Comparison of ENCODE assay signal across 11 cellular contexts in genomic region chr5:159581502-159582249, GRCh38.
DNase-seq lines count a peak whose midpoint lies in the region; ATAC-seq and TF ChIP-seq lines count a peak whose summit lies in the region.
"Had no signal": no experiment of that assay in that cellular context is flagged by ENCODE, and none has a peak within 500 bp of the region (broad histone marks: within the 10 kb centered on the region; RNA-seq: fewer than 3 reads in every experiment).

No MANE protein-coding gene starts in this region.

- no peaks in the 10 kb centered on the region for H3K4me1 Mint-ChIP-seq in GM23338

- no peaks in the 10 kb centered on the region for H4K20me1 ChIP-seq in GM23338 (replicated peaks; ENCODE audit: insufficient read depth)

- CTCF ChIA-PET in Panc1 (lab: Charles Lee) = no interaction called here
- CTCF ChIA-PET in GM10248 (lab: Yijun Ruan, JAX) = no interaction called here

- no peaks in the 10 kb centered on the region for H3K79me2 ChIP-seq in GM23338 (replicated peaks; ENCODE audit: insufficient read depth)

- peaks cover 3% of the 10 kb centered on the region; the same call in 1 of the 2 replicates for H3K9me2 ChIP-seq in GM23338 (ENCODE audit: insufficient read depth)

- POLR2A ChIA-PET in Panc1 (lab: Charles Lee) (no interaction called here), GM10248 (lab: Yijun Ruan, JAX) (no interaction called here)

- in situ Hi-C loops in ACHN (cut with HindIII; ENCODE audit: low pct_ligation_motif_present, low pct_unique_long_range_greater_than_20kb, low sequenced_read_pairs) (no loop called here), Panc1 (cut with HindIII; ENCODE audit: low pct_unique_long_range_greater_than_20kb, low sequenced_read_pairs) (no loop called here)

- no peaks in the 10 kb centered on the region for H3K36me3 Mint-ChIP-seq in GM23338 (ENCODE audit: low read depth)

- no peak overlapping the region for H2AFZ ChIP-seq in GM23338

- peak; percentile 97 for DNase-seq in ACHN
- peak; percentile 21 for DNase-seq in GM23338 (ENCODE audit: low spot score)
- DNase-seq in Panc1 (ENCODE audit: low read depth, low spot score) = peak; percentile 92
- DNase-seq in fibroblast of villous mesenchyme (ENCODE audit: low read depth) = peak; percentile 3
- no peak for DNase-seq in HuH-7 (ENCODE audit: low spot score)
- DNase-seq in GM10248 (ENCODE audit: extremely low spot score) = no peak
- DNase-seq: activated T-cell treated with anti-CD3 and anti-CD28 coated beads, Interleukin-2, amount 50 U/mL, for 48 hours; GF-D8; uterus had no signal

- no peaks in the 10 kb centered on the region for H3K27me3 ChIP-seq in GM23338 (ENCODE audit: insufficient read depth)
- no peaks in the 10 kb centered on the region for H3K27me3 ChIP-seq in Panc1 (ENCODE audit: control insufficient read depth, insufficient read depth, low read length)
- H3K27me3 ChIP-seq: uterus had no signal

- H3K9me3 Mint-ChIP-seq in GM23338 = peaks cover 2% of the 10 kb centered on the region; the same call in 1 of the 3 replicates

- TF ChIP-seq CTCF in GM23338 (conservative IDR thresholded peaks at IDR 0.05; ENCODE audit: low read depth in 2 of 2) (peak; percentile 31 to 41; a peak in 3 of 4 replicates), Panc1 (IDR thresholded peaks at IDR 0.05) (peak; percentile 10; the same call in 1 of the 2 replicates), fibroblast of villous mesenchyme (IDR thresholded peaks at IDR 0.05; ENCODE audit: insufficient read depth, low read depth, low read length) (no peak), GM10248 (IDR thresholded peaks at IDR 0.05; ENCODE audit: control extremely low read depth, extremely low read depth, low read depth, missing control alignments) (no peak)

- no TSS peak for BruUV-seq in Panc1 (replicated peaks; lab: Mats Ljungman, UMichigan)

- H3K27ac Mint-ChIP-seq in GM23338 = no peak overlapping the region

- no peaks in the 10 kb centered on the region for H3K27me3 Mint-ChIP-seq in GM23338 (ENCODE audit: insufficient read depth, low read depth, poor library complexity)

- H3K36me3 ChIP-seq in GM23338 (ENCODE audit: insufficient read depth) (no peaks in the 10 kb centered on the region), Panc1 (ENCODE audit: control insufficient read depth, insufficient read depth, low read length) (no peaks in the 10 kb centered on the region)
- H3K36me3 ChIP-seq: uterus had no signal

- no peaks in the 10 kb centered on the region for H3F3A ChIP-seq in GM23338 (replicated peaks; ENCODE audit: low read depth)

- no peak overlapping the region for H3K4me3 Mint-ChIP-seq in GM23338

- H3K4me3 ChIP-seq in GM23338 = no peak overlapping the region
- H3K4me3 ChIP-seq in Panc1 (ENCODE audit: low read depth in 2 of 2, low read length in 2 of 2) = no peak overlapping the region
- H3K4me3 ChIP-seq in fibroblast of villous mesenchyme (ENCODE audit: low read depth, low read length) = no peak overlapping the region
- H3K4me3 ChIP-seq: uterus had no signal

- no peak overlapping the region for H3K27ac ChIP-seq in GM23338 (ENCODE audit: low read depth)
- no peak overlapping the region for H3K27ac ChIP-seq in Panc1 (ENCODE audit: low read length)
- H3K27ac ChIP-seq: uterus had no signal

- H3K9me3 ChIP-seq in Panc1 (ENCODE audit: control insufficient read depth, insufficient read depth, low read depth, low read length) = no peaks in the 10 kb centered on the region
- H3K9me3 ChIP-seq: uterus had no signal

- intact Hi-C loops in Panc1 (cut with micrococcal nuclease; ENCODE audit: unreplicated experiment) = loop anchor here (10.0 kb wide), 1 partner anchor 193 kb away; no protein-coding TSS in a partner anchor

- H3K4me1 ChIP-seq in GM23338 (ENCODE audit: insufficient read depth) = peaks cover 2% of the 10 kb centered on the region; the same call in 1 of the 2 replicates
- 0 out of 2 replicates have a peak, but pooled peaks cover 3% of the 10 kb centered on the region for H3K4me1 ChIP-seq in Panc1 (ENCODE audit: control insufficient read depth, insufficient read depth, low read length)
- H3K4me1 ChIP-seq: uterus had no signal

- H3K4me2 ChIP-seq in GM23338 = no peak overlapping the region

- no peak for ATAC-seq in GM23338
- peak; percentile 89 for ATAC-seq in Panc1
- no peak for ATAC-seq in GM18502 (IDR thresholded peaks at IDR 0.05; ENCODE audit: poor library complexity, unreplicated experiment)
- ATAC-seq in GM19351 (IDR thresholded peaks at IDR 0.05; ENCODE audit: unreplicated experiment) = no peak

TF ChIP-seq in GM23338, 12 proteins besides CTCF, POLR2A, EP300 and RAD21:
- TF ChIP-seq ZNF331 (CRISPR knock-in tag; IDR thresholded peaks at IDR 0.05; ENCODE audit: low read depth) (no peak), POLR2AphosphoS5 (IDR thresholded peaks at IDR 0.05; ENCODE audit: low read depth) (no peak), EZH2phosphoT487 (IDR thresholded peaks at IDR 0.05; ENCODE audit: unreplicated experiment) (no peak), ZNF114 (CRISPR knock-in tag; IDR thresholded peaks at IDR 0.05) (no peak), EZH2 (IDR thresholded peaks at IDR 0.05; ENCODE audit: low read depth, unreplicated experiment) (no peak), JUNB (IDR thresholded peaks at IDR 0.05; ENCODE audit: unreplicated experiment) (no peak), CREB1 (CRISPR knock-in tag; IDR thresholded peaks at IDR 0.05; ENCODE audit: low read depth) (no peak), STAT1 (IDR thresholded peaks at IDR 0.05; ENCODE audit: unreplicated experiment) (no peak)
- TF ChIP-seq, protein P1, sequence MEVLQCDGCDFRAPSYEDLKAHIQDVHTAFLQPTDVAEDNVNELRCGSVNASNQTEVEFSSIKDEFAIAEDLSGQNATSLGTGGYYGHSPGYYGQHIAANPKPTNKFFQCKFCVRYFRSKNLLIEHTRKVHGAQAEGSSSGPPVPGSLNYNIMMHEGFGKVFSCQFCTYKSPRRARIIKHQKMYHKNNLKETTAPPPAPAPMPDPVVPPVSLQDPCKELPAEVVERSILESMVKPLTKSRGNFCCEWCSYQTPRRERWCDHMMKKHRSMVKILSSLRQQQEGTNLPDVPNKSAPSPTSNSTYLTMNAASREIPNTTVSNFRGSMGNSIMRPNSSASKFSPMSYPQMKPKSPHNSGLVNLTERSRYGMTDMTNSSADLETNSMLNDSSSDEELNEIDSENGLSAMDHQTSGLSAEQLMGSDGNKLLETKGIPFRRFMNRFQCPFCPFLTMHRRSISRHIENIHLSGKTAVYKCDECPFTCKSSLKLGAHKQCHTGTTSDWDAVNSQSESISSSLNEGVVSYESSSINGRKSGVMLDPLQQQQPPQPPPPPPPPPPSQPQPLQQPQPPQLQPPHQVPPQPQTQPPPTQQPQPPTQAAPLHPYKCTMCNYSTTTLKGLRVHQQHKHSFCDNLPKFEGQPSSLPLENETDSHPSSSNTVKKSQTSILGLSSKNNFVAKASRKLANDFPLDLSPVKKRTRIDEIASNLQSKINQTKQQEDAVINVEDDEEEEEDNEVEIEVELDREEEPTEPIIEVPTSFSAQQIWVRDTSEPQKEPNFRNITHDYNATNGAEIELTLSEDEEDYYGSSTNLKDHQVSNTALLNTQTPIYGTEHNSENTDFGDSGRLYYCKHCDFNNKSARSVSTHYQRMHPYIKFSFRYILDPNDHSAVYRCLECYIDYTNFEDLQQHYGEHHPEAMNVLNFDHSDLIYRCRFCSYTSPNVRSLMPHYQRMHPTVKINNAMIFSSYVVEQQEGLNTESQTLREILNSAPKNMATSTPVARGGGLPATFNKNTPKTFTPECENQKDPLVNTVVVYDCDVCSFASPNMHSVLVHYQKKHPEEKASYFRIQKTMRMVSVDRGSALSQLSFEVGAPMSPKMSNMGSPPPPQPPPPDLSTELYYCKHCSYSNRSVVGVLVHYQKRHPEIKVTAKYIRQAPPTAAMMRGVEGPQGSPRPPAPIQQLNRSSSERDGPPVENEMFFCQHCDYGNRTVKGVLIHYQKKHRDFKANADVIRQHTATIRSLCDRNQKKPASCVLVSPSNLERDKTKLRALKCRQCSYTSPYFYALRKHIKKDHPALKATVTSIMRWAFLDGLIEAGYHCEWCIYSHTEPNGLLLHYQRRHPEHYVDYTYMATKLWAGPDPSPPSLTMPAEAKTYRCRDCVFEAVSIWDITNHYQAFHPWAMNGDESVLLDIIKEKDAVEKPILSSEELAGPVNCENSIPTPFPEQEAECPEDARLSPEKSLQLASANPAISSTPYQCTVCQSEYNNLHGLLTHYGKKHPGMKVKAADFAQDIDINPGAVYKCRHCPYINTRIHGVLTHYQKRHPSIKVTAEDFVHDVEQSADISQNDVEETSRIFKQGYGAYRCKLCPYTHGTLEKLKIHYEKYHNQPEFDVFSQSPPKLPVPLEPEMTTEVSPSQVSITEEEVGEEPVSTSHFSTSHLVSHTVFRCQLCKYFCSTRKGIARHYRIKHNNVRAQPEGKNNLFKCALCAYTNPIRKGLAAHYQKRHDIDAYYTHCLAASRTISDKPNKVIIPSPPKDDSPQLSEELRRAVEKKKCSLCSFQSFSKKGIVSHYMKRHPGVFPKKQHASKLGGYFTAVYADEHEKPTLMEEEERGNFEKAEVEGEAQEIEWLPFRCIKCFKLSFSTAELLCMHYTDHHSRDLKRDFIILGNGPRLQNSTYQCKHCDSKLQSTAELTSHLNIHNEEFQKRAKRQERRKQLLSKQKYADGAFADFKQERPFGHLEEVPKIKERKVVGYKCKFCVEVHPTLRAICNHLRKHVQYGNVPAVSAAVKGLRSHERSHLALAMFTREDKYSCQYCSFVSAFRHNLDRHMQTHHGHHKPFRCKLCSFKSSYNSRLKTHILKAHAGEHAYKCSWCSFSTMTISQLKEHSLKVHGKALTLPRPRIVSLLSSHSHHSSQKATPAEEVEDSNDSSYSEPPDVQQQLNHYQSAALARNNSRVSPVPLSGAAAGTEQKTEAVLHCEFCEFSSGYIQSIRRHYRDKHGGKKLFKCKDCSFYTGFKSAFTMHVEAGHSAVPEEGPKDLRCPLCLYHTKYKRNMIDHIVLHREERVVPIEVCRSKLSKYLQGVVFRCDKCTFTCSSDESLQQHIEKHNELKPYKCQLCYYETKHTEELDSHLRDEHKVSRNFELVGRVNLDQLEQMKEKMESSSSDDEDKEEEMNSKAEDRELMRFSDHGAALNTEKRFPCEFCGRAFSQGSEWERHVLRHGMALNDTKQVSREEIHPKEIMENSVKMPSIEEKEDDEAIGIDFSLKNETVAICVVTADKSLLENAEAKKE (CRISPR knock-in tag; IDR thresholded peaks at IDR 0.05) = no peak
- TF ChIP-seq, protein P2, sequence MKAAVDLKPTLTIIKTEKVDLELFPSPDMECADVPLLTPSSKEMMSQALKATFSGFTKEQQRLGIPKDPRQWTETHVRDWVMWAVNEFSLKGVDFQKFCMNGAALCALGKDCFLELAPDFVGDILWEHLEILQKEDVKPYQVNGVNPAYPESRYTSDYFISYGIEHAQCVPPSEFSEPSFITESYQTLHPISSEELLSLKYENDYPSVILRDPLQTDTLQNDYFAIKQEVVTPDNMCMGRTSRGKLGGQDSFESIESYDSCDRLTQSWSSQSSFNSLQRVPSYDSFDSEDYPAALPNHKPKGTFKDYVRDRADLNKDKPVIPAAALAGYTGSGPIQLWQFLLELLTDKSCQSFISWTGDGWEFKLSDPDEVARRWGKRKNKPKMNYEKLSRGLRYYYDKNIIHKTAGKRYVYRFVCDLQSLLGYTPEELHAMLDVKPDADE (IDR thresholded peaks at IDR 0.05) = no peak

Comparison
In these comparisons a context has a peak if more than half of its experiments do, and no peak if none do; other contexts are left out.
1. DNase-seq: peak in ACHN (single experiment), GM23338 (single experiment), Panc1 (single experiment) and fibroblast of villous mesenchyme (single experiment); none in HuH-7 (single experiment) and GM10248 (single experiment).
2. CTCF ChIP-seq: peak in GM23338 (2 of 2) and Panc1 (single experiment); none in fibroblast of villous mesenchyme (single experiment) and GM10248 (single experiment).